18 cellular contexts compared by ENCODE assay signal in genomic region chr5:55969956-55970355, GRCh38. TPM values are rescaled to one million over a fixed set of nuclear protein-coding genes. Genes with fewer than 3 reads are reported as not detected.
DNase-seq lines count a peak whose midpoint lies in the region; ATAC-seq and TF ChIP-seq lines count a peak whose summit lies in the region.
"Had no signal": no experiment of that assay in that cellular context is flagged by ENCODE, and none has a peak within 500 bp of the region (broad histone marks: within the 10 kb centered on the region; RNA-seq: fewer than 3 reads in every experiment).

No MANE protein-coding gene starts in this region.

- peak overlapping the region; percentile 64 for H3K27ac Mint-ChIP-seq in activated CD8-positive, alpha-beta T cell treated with anti-CD3 and anti-CD28 coated beads for 36 hours
- no peak overlapping the region for H3K27ac Mint-ChIP-seq in activated CD8-positive, alpha-beta T cell treated with anti-CD3 and anti-CD28 coated beads, Interleukin-2, amount 10 ng/mL, durations not matched to agents 7 days and 5 days
- H3K27ac Mint-ChIP-seq in immature natural killer cell, result peak overlapping the region in 1 of 6 donors; percentile 15
- H3K27ac Mint-ChIP-seq: brain, H9 had no signal

- no peak overlapping the region for H3K4me3 Mint-ChIP-seq in activated CD8-positive, alpha-beta T cell treated with anti-CD3 and anti-CD28 coated beads for 36 hours
- H3K4me3 Mint-ChIP-seq in activated CD8-positive, alpha-beta T cell treated with anti-CD3 and anti-CD28 coated beads, Interleukin-2, amount 10 ng/mL, durations not matched to agents 7 days and 5 days, result no peak overlapping the region
- H3K4me3 Mint-ChIP-seq in immature natural killer cell, result no peak overlapping the region
- H3K4me3 Mint-ChIP-seq: brain, H9 had no signal

- peak overlapping the region; percentile 34 for H3K27ac ChIP-seq in osteoblast (ENCODE audit: low read depth, low read length)
- H3K27ac ChIP-seq: testis had no signal

- peaks cover 66% of the 10 kb centered on the region for H3K79me2 ChIP-seq in osteoblast (ENCODE audit: insufficient read depth, low read length)

- peaks cover 37% of the 10 kb centered on the region for H3K4me1 Mint-ChIP-seq in activated CD8-positive, alpha-beta T cell treated with anti-CD3 and anti-CD28 coated beads for 36 hours (ENCODE audit: low read depth)
- H3K4me1 Mint-ChIP-seq in activated CD8-positive, alpha-beta T cell treated with anti-CD3 and anti-CD28 coated beads, Interleukin-2, amount 10 ng/mL, durations not matched to agents 7 days and 5 days (ENCODE audit: low read depth), result peaks cover 11% of the 10 kb centered on the region
- peaks cover 0 to 2% of the 10 kb centered on the region in 2 donors for H3K4me1 Mint-ChIP-seq in immature natural killer cell
- H3K4me1 Mint-ChIP-seq: brain, H9 had no signal

- H3K27me3 ChIP-seq in osteoblast (ENCODE audit: insufficient read depth, low read length), result no peaks in the 10 kb centered on the region
- H3K27me3 ChIP-seq: testis had no signal

- ATAC-seq in activated CD8-positive, alpha-beta T cell treated with anti-CD3 and anti-CD28 coated beads for 36 hours, result no peak
- ATAC-seq in activated CD8-positive, alpha-beta T cell treated with anti-CD3 and anti-CD28 coated beads, Interleukin-2, amount 10 ng/mL, durations not matched to agents 7 days and 5 days, result no peak

- H3K4me2 ChIP-seq in osteoblast (ENCODE audit: insufficient read depth, low read length), result peak overlapping the region; percentile 29

- DNase-seq in activated CD8-positive, alpha-beta T cell treated with anti-CD3 and anti-CD28 coated beads for 36 hours, result no peak
- no peak for DNase-seq in activated CD8-positive, alpha-beta T cell treated with anti-CD3 and anti-CD28 coated beads, Interleukin-2, amount 10 ng/mL, durations not matched to agents 7 days and 5 days
- DNase-seq in M059J (ENCODE audit: low read depth), result peak; percentile 15
- DNase-seq in cardiac fibroblast (ENCODE audit: low read depth in 2 of 2), result peak; percentile 33 to 52
- DNase-seq in osteoblast (ENCODE audit: insufficient read length, low spot score, missing footprints), result no peak
- DNase-seq in NCI-H1092 (lab: John Stamatoyannopoulos, UW), result no peak
- DNase-seq in immature natural killer cell, result no peak
- DNase-seq in H4 (ENCODE audit: low spot score), result no peak
- DNase-seq: ACHN; effector CD8-positive, alpha-beta T cell; H9; Kasumi-1; kidney glomerular epithelial cell; NCI-H1930; SHP77 treated with DMSO at 0.1 percent for 48 hours; stimulated activated CD4-positive, alpha-beta T cell treated with anti-CD3 and anti-CD28 coated beads, Interleukin-15, amount 100 ng/mL, for 24 hours; testis had no signal

- H3K27me3 Mint-ChIP-seq in activated CD8-positive, alpha-beta T cell treated with anti-CD3 and anti-CD28 coated beads for 36 hours, result no peaks in the 10 kb centered on the region
- no peaks in the 10 kb centered on the region for H3K27me3 Mint-ChIP-seq in activated CD8-positive, alpha-beta T cell treated with anti-CD3 and anti-CD28 coated beads, Interleukin-2, amount 10 ng/mL, durations not matched to agents 7 days and 5 days (ENCODE audit: low read depth)
- H3K27me3 Mint-ChIP-seq in immature natural killer cell (ENCODE audit: low read depth in 3 of 3), result no peaks in the 10 kb centered on the region
- H3K27me3 Mint-ChIP-seq: brain had no signal

- CTCF ChIA-PET in activated CD8-positive, alpha-beta T cell treated with anti-CD3 and anti-CD28 coated beads for 36 hours (lab: Charles Lee), result interaction anchor here (0.6 to 1.4 kb wide), 3 partner anchors 10 to 519 kb away, joined by 3 to 6 read pairs (median 3); no protein-coding TSS in a partner anchor
- CTCF ChIA-PET in activated CD8-positive, alpha-beta T cell treated with anti-CD3 and anti-CD28 coated beads, Interleukin-2, amount 10 ng/mL, durations not matched to agents 7 days and 5 days (lab: Charles Lee), result interaction anchor here (1.1 to 2.2 kb wide), 4 partner anchors 8 to 232 kb away, joined by 3 to 8 read pairs (median 8); no protein-coding TSS in a partner anchor

- H4K20me1 ChIP-seq in osteoblast (ENCODE audit: insufficient read depth, low read length), result peaks cover 10% of the 10 kb centered on the region

- peaks cover 4% of the 10 kb centered on the region for H3K4me1 ChIP-seq in osteoblast (ENCODE audit: insufficient read depth, low read length)
- H3K4me1 ChIP-seq: testis had no signal

- H3K36me3 ChIP-seq in osteoblast (ENCODE audit: insufficient read depth, low read length), result peaks cover 30% of the 10 kb centered on the region

- H3K9me3 Mint-ChIP-seq in activated CD8-positive, alpha-beta T cell treated with anti-CD3 and anti-CD28 coated beads for 36 hours, result no peaks in the 10 kb centered on the region
- no peaks in the 10 kb centered on the region for H3K9me3 Mint-ChIP-seq in activated CD8-positive, alpha-beta T cell treated with anti-CD3 and anti-CD28 coated beads, Interleukin-2, amount 10 ng/mL, durations not matched to agents 7 days and 5 days (ENCODE audit: insufficient read depth)
- no peaks in the 10 kb centered on the region for H3K9me3 Mint-ChIP-seq in immature natural killer cell
- H3K9me3 Mint-ChIP-seq: brain, H9 had no signal

- peak overlapping the region; percentile 63 for H2AFZ ChIP-seq in osteoblast (ENCODE audit: low read length)

- intact Hi-C loops in activated CD8-positive, alpha-beta T cell treated with anti-CD3 and anti-CD28 coated beads for 36 hours (cut with micrococcal nuclease), result no loop called here

- peaks cover 37% of the 10 kb centered on the region for H3K36me3 Mint-ChIP-seq in activated CD8-positive, alpha-beta T cell treated with anti-CD3 and anti-CD28 coated beads for 36 hours (ENCODE audit: low read depth)
- peaks cover 28% of the 10 kb centered on the region for H3K36me3 Mint-ChIP-seq in activated CD8-positive, alpha-beta T cell treated with anti-CD3 and anti-CD28 coated beads, Interleukin-2, amount 10 ng/mL, durations not matched to agents 7 days and 5 days (ENCODE audit: low read depth)
- peaks cover 3 to 16% (median 11%) of the 10 kb centered on the region in 3 donors for H3K36me3 Mint-ChIP-seq in immature natural killer cell

- H3K4me3 ChIP-seq in cardiac fibroblast (replicated peaks in 1 of 2; ENCODE audit: low read depth in 2 of 2, low read length in 2 of 2) (no peak overlapping the region), osteoblast (ENCODE audit: insufficient read depth, low read length) (no peak overlapping the region)
- H3K4me3 ChIP-seq: testis had no signal

- no peak for TF ChIP-seq CTCF in activated CD8-positive, alpha-beta T cell treated with anti-CD3 and anti-CD28 coated beads for 36 hours (IDR thresholded peaks at IDR 0.05)
- TF ChIP-seq CTCF in cardiac fibroblast (IDR thresholded peaks at IDR 0.05; ENCODE audit: low read depth, low read length), result no peak
- no peak for TF ChIP-seq CTCF in osteoblast (IDR thresholded peaks at IDR 0.05; ENCODE audit: extremely low read depth, low read depth, low read length)

- H3K9me3 ChIP-seq in osteoblast (ENCODE audit: low read depth, low read length), result no peaks in the 10 kb centered on the region
- H3K9me3 ChIP-seq: testis had no signal

- POLR2A ChIA-PET in activated CD8-positive, alpha-beta T cell treated with anti-CD3 and anti-CD28 coated beads for 36 hours (lab: Charles Lee), result no interaction called here
- POLR2A ChIA-PET in activated CD8-positive, alpha-beta T cell treated with anti-CD3 and anti-CD28 coated beads, Interleukin-2, amount 10 ng/mL, durations not matched to agents 7 days and 5 days (lab: Charles Lee), result no interaction called here

RNA-seq across cellular contexts. Expression of gene IL6ST, which starts 24.8 kb away (rescaled TPM):
- 10 to 100 TPM; 31.4 to 35.3 TPM for total RNA-seq in activated CD8-positive, alpha-beta T cell treated with anti-CD3 and anti-CD28 coated beads for 36 hours
- 10 to 100 TPM; 28.3 to 37.3 TPM for total RNA-seq in activated CD8-positive, alpha-beta T cell treated with anti-CD3 and anti-CD28 coated beads, Interleukin-2, amount 10 ng/mL, durations not matched to agents 7 days and 5 days
- total RNA-seq in M059J (2014; rRNA removed; shearing (Covaris generic)), result 82.5 and 128 TPM in 2 replicates
- 785 and 804 TPM in 2 replicates for total RNA-seq in osteoblast
- 1 to 10 TPM; 3.2 to 8.2 (median 4.7) TPM for polyA plus RNA-seq in immature natural killer cell
- total RNA-seq in H4 (2014; rRNA removed; shearing (Covaris generic)), result 108 and 183 TPM in 2 replicates

Comparison
In these comparisons a context has a peak if more than half of its experiments do, and no peak if none do; other contexts are left out.
1. DNase-seq: peak in M059J (single experiment) and cardiac fibroblast (2 of 2); none in activated CD8-positive, alpha-beta T cell treated with anti-CD3 and anti-CD28 coated beads for 36 hours (single experiment), activated CD8-positive, alpha-beta T cell treated with anti-CD3 and anti-CD28 coated beads, Interleukin-2, amount 10 ng/mL, durations not matched to agents 7 days and 5 days (single experiment), osteoblast (single experiment), NCI-H1092 (single experiment), immature natural killer cell (0 of 3) and H4 (single experiment).